ENCODE assay signal across 10 cellular contexts in genomic region chr10:46256356-46256747, GRCh38. TPM values are rescaled to one million over a fixed set of nuclear protein-coding genes. Genes with fewer than 3 reads are reported as not detected.
"Had no signal": no experiment of that assay in that cellular context is flagged by ENCODE, and none has a peak within 500 bp of the region (broad histone marks: within the 10 kb centered on the region; RNA-seq: fewer than 3 reads in every experiment).

No MANE protein-coding gene starts in this region.

RNA-seq across cellular contexts. Expression of gene ANTXRL, which starts 30.4 kb away (rescaled TPM):
- total RNA-seq: activated T-helper 2 cell treated with anti-CD3 and anti-CD28 coated beads, Interferon-gamma antibody, Interleukin-2, Interleukin-4, amounts not matched to agents 10 μg/mL and 5 μg/mL and 100 μg/mL, durations not matched to agents 14 hours and 24 hours and 36 hours; fibroblast of lung; frontal cortex; lung microvascular endothelial cell; myocyte; neural crest cell; pulmonary artery endothelial cell; sigmoid colon; tibial nerve had no signal
- polyA plus RNA-seq: fibroblast of lung, ovary, sigmoid colon had no signal
